In genomic region chr10:77909021-77909754, GRCh38 we compare ENCODE assay signal across 21 cellular contexts. TPM values are rescaled to one million over a fixed set of nuclear protein-coding genes. Genes with fewer than 3 reads are reported as not detected.
DNase-seq lines count a peak whose midpoint lies in the region; ATAC-seq, FAIRE-seq and TF ChIP-seq lines count a peak whose summit lies in the region.
"Had no signal": no experiment of that assay in that cellular context is flagged by ENCODE, and none has a peak within 500 bp of the region (broad histone marks: within the 10 kb centered on the region; RNA-seq: fewer than 3 reads in every experiment).

No MANE protein-coding gene starts in this region.

- TF ChIP-seq CTCF in cardiac muscle cell (IDR thresholded peaks at IDR 0.05; ENCODE audit: low read depth, low read length), result no peak
- no peak for TF ChIP-seq CTCF in endodermal cell (conservative IDR thresholded peaks at IDR 0.05)
- TF ChIP-seq CTCF in nephron progenitor cell (IDR thresholded peaks at IDR 0.05), result no peak

- H3K4me3 ChIP-seq in cardiac muscle cell (no peak overlapping the region), endodermal cell (ENCODE audit: low read length) (peak overlapping the region; percentile 30)
- H3K4me3 ChIP-seq: gastrocnemius medialis, spleen had no signal

- H3K27me3 ChIP-seq in cardiac muscle cell, result no peaks in the 10 kb centered on the region
- H3K27me3 ChIP-seq in endodermal cell (ENCODE audit: control insufficient read depth, insufficient read depth, low read length, poor library complexity, severe bottlenecking), result no peaks in the 10 kb centered on the region
- H3K27me3 ChIP-seq: gastrocnemius medialis, spleen had no signal

- H3K4me1 ChIP-seq in cardiac muscle cell (ENCODE audit: low read depth), result peaks cover 6% of the 10 kb centered on the region
- H3K4me1 ChIP-seq in endodermal cell (ENCODE audit: control insufficient read depth, insufficient read depth, low read length), result peaks cover 13% of the 10 kb centered on the region

- 89 to 92% methylated on average over 7 to 10 of the region's 10 CpGs for WGBS in endodermal cell (ENCODE audit: insufficient coverage in 1 of 2, insufficient read length in 1 of 2), 2 experiments

- CTCF ChIA-PET in activated CD8-positive, alpha-beta memory T cell treated with anti-CD3 and anti-CD28 coated beads, Interleukin-2, amount 10 ng/mL, durations not matched to agents 7 days and 5 days (lab: Charles Lee), result interaction anchor here (0.7 kb wide), 1 partner anchor 73 kb away, joined by 3 read pairs; no protein-coding TSS in a partner anchor

- intact Hi-C loops in cardiac septum (cut with DNase I), result no loop called here

- H3K9ac ChIP-seq in endodermal cell (ENCODE audit: extremely low read depth, low read length, poor library complexity, severe bottlenecking), result no peak overlapping the region

- FAIRE-seq in RCC 7860 (lab: Jason Lieb, UNC), result no peak

- H3K9me3 ChIP-seq in cardiac muscle cell (ENCODE audit: low read depth) (no peaks in the 10 kb centered on the region), endodermal cell (ENCODE audit: control insufficient read depth, low read length) (no peaks in the 10 kb centered on the region)
- H3K9me3 ChIP-seq: gastrocnemius medialis, spleen had no signal

- H3K36me3 ChIP-seq in cardiac muscle cell (no peaks in the 10 kb centered on the region), endodermal cell (ENCODE audit: control insufficient read depth, insufficient read depth, low read length) (no peaks in the 10 kb centered on the region)
- H3K36me3 ChIP-seq: gastrocnemius medialis, spleen had no signal

- no peaks in the 10 kb centered on the region for H3K27me3 Mint-ChIP-seq in endodermal cell (ENCODE audit: insufficient read depth)
- H3K27me3 Mint-ChIP-seq in nephron progenitor cell (ENCODE audit: low read depth, poor library complexity), result no peaks in the 10 kb centered on the region
- H3K27me3 Mint-ChIP-seq in activated CD8-positive, alpha-beta memory T cell treated with anti-CD3 and anti-CD28 coated beads, Interleukin-2, amount 10 ng/mL, durations not matched to agents 7 days and 5 days, result peaks cover 24% of the 10 kb centered on the region

- DNase-seq in cardiac muscle cell (ENCODE audit: low read depth in 1 of 2, low spot score in 1 of 2), result no peak
- no peak for DNase-seq in cardiac septum (ENCODE audit: low spot score)
- DNase-seq in endodermal cell, result no peak
- no peak for DNase-seq in nephron progenitor cell
- no peak for DNase-seq in DMS153 treated with DMSO at 0.1 percent for 48 hours (lab: John Stamatoyannopoulos, UW; ENCODE audit: unreplicated experiment)
- no peak for DNase-seq in RCC 7860 (ENCODE audit: low spot score)
- DNase-seq in activated CD8-positive, alpha-beta memory T cell treated with anti-CD3 and anti-CD28 coated beads, Interleukin-2, amount 10 ng/mL, durations not matched to agents 7 days and 5 days, result no peak
- DNase-seq: ACHN; activated CD4-positive, alpha-beta T cell treated with anti-CD3 and anti-CD28 coated beads for 48 hours; activated naive CD4-positive, alpha-beta T cell treated with anti-CD3 and anti-CD28 coated beads, Interleukin-2, amount 50 U/mL, for 16 hours; central memory CD4-positive, alpha-beta T cell; COR-L47; GDM1; NCI-H748 treated with DMSO at 0.1 percent for 48 hours; SHP77 treated with DMSO at 0.1 percent for 48 hours; spleen; T-helper 2 cell had no signal

- H3K4me3 Mint-ChIP-seq in endodermal cell (peak overlapping the region; percentile 7), nephron progenitor cell (no peak overlapping the region)
- H3K4me3 Mint-ChIP-seq in activated CD8-positive, alpha-beta memory T cell treated with anti-CD3 and anti-CD28 coated beads, Interleukin-2, amount 10 ng/mL, durations not matched to agents 7 days and 5 days, result no peak overlapping the region
- H3K4me3 Mint-ChIP-seq: memory B cell; stimulated activated naive CD8-positive, alpha-beta T cell treated with anti-CD3 and anti-CD28 coated beads, Interleukin-15, Interleukin-2, amounts not matched to agents 100 ng/mL and 50 ng/mL, for 24 hours had no signal

- H3K4me1 Mint-ChIP-seq in endodermal cell (peaks cover 36% of the 10 kb centered on the region), nephron progenitor cell (peaks cover 57% of the 10 kb centered on the region)
- H3K4me1 Mint-ChIP-seq in activated CD8-positive, alpha-beta memory T cell treated with anti-CD3 and anti-CD28 coated beads, Interleukin-2, amount 10 ng/mL, durations not matched to agents 7 days and 5 days, result peaks cover 6% of the 10 kb centered on the region
- H3K4me1 Mint-ChIP-seq: memory B cell had no signal

- H3K36me3 Mint-ChIP-seq in endodermal cell (ENCODE audit: low read depth) (peaks cover 15% of the 10 kb centered on the region), nephron progenitor cell (ENCODE audit: low read depth) (peaks cover 16% of the 10 kb centered on the region)
- H3K36me3 Mint-ChIP-seq in activated CD8-positive, alpha-beta memory T cell treated with anti-CD3 and anti-CD28 coated beads, Interleukin-2, amount 10 ng/mL, durations not matched to agents 7 days and 5 days, result no peaks in the 10 kb centered on the region
- H3K36me3 Mint-ChIP-seq: memory B cell had no signal

- H3K27ac ChIP-seq in cardiac muscle cell, result peak overlapping the region; percentile 27
- no peak overlapping the region for H3K27ac ChIP-seq in endodermal cell (ENCODE audit: low read depth, low read length)
- H3K27ac ChIP-seq: spleen had no signal

- H3K27ac Mint-ChIP-seq in endodermal cell (peak overlapping the region; percentile 79), nephron progenitor cell (peak overlapping the region; percentile 80)
- no peak overlapping the region for H3K27ac Mint-ChIP-seq in activated CD8-positive, alpha-beta memory T cell treated with anti-CD3 and anti-CD28 coated beads, Interleukin-2, amount 10 ng/mL, durations not matched to agents 7 days and 5 days
- H3K27ac Mint-ChIP-seq: memory B cell; stimulated activated naive CD8-positive, alpha-beta T cell treated with anti-CD3 and anti-CD28 coated beads, Interleukin-15, Interleukin-2, amounts not matched to agents 100 ng/mL and 50 ng/mL, for 24 hours had no signal

- H3K9me3 Mint-ChIP-seq in endodermal cell (no peaks in the 10 kb centered on the region), nephron progenitor cell (no peaks in the 10 kb centered on the region)
- H3K9me3 Mint-ChIP-seq in activated CD8-positive, alpha-beta memory T cell treated with anti-CD3 and anti-CD28 coated beads, Interleukin-2, amount 10 ng/mL, durations not matched to agents 7 days and 5 days (ENCODE audit: low read depth), result no peaks in the 10 kb centered on the region
- H3K9me3 Mint-ChIP-seq: memory B cell; stimulated activated naive CD8-positive, alpha-beta T cell treated with anti-CD3 and anti-CD28 coated beads, Interleukin-15, Interleukin-2, amounts not matched to agents 100 ng/mL and 50 ng/mL, for 24 hours had no signal

- ATAC-seq in HG03442 (IDR thresholded peaks at IDR 0.05; ENCODE audit: unreplicated experiment), result no peak
- ATAC-seq in activated CD8-positive, alpha-beta memory T cell treated with anti-CD3 and anti-CD28 coated beads, Interleukin-2, amount 10 ng/mL, durations not matched to agents 7 days and 5 days, result no peak

RNA-seq across cellular contexts. Expression of gene DLG5, which starts 17.4 kb away (rescaled TPM):
- 45.7 and 64.4 TPM in 2 replicates for total RNA-seq in cardiac muscle cell
- 20.3 and 24.7 TPM in 2 replicates for polyA plus RNA-seq in cardiac muscle cell
- 19.5 TPM for total RNA-seq in cardiac septum
- 10 to 100 TPM; 79.4 to 83.4 TPM for total RNA-seq in endodermal cell
- polyA plus RNA-seq in endodermal cell (2013, experiment 1 of 2), result 55.8 TPM
- polyA plus RNA-seq in endodermal cell (2013, experiment 2 of 2), result 53.5 TPM
- 1 to 10 TPM; 3.0 to 4.8 TPM for total RNA-seq in activated CD8-positive, alpha-beta memory T cell treated with anti-CD3 and anti-CD28 coated beads, Interleukin-2, amount 10 ng/mL, durations not matched to agents 7 days and 5 days
